In genomic region chr11:62542750-62543567, GRCh38 we compare ENCODE assay signal across 8 cellular contexts. TPM values are rescaled to one million over a fixed set of nuclear protein-coding genes. Genes with fewer than 3 reads are reported as not detected.
DNase-seq lines count a peak whose midpoint lies in the region; ATAC-seq, FAIRE-seq and TF ChIP-seq lines count a peak whose summit lies in the region.

No MANE protein-coding gene starts in this region.

- H3K27me3 Mint-ChIP-seq in WTC11 (ENCODE audit: low read depth): peaks cover 65% of the 10 kb centered on the region

- POLR2A ChIA-PET in WTC11 (lab: Charles Lee): interaction anchor here (0.6 to 2.0 kb wide), 11 partner anchors 9 to 406 kb away, joined by 3 to 18 read pairs (median 5); partner anchors contain the start of genes C11orf98, CSKMT, EEF1G and TUT1

- peaks cover 85% of the 10 kb centered on the region for H3K79me2 ChIP-seq in keratinocyte (ENCODE audit: control insufficient read depth, insufficient read depth, low read length)

- H3K4me1 ChIP-seq in BE2C: peaks cover 14% of the 10 kb centered on the region
- H3K4me1 ChIP-seq in keratinocyte (ENCODE audit: control insufficient read depth, extremely low read depth, insufficient read depth, low read length): peaks cover 60% of the 10 kb centered on the region

- TF ChIP-seq CTCF in BE2C (IDR thresholded peaks at IDR 0.05; ENCODE audit: low read depth, low read length): peak; percentile 72
- TF ChIP-seq CTCF in WTC11 (IDR thresholded peaks at IDR 0.05): peak; percentile 99
- TF ChIP-seq CTCF in keratinocyte (optimal IDR thresholded peaks at IDR 0.05 in 1 of 3, IDR thresholded peaks at IDR 0.05 in 1 of 3, conservative IDR thresholded peaks at IDR 0.05 in 1 of 3; ENCODE audit: extremely low read depth in 1 of 3, insufficient read depth in 2 of 3, low read length in 3 of 3): peak in 2 of 3 experiments; percentile 90 to 99

- peak; percentile 84 for FAIRE-seq in keratinocyte (lab: Jason Lieb, UNC)

- no peaks in the 10 kb centered on the region for H3K9me3 Mint-ChIP-seq in WTC11

- H3K9me1 ChIP-seq in keratinocyte (ENCODE audit: control insufficient read depth, extremely low read depth, insufficient read depth, low read length): peaks cover 10% of the 10 kb centered on the region

- H3K4me3 ChIP-seq in BE2C (ENCODE audit: low read depth, low read length) (no peak overlapping the region), keratinocyte (ENCODE audit: control insufficient read depth in 2 of 3, extremely low read depth in 1 of 3, insufficient read depth in 2 of 3, low read depth in 1 of 3, low read length in 3 of 3) (peak overlapping the region; percentile 86 to 100 (median 89))

- peak overlapping the region; percentile 94 for H3K27ac ChIP-seq in keratinocyte (ENCODE audit: control insufficient read depth, insufficient read depth, low read length)

- H3K27me3 ChIP-seq in BE2C (peaks cover 6% of the 10 kb centered on the region; the same call in 1 of the 2 replicates), keratinocyte (ENCODE audit: control insufficient read depth, extremely low read depth, insufficient read depth, low read length) (no peaks in the 10 kb centered on the region)

- H2AFZ ChIP-seq in keratinocyte (ENCODE audit: control insufficient read depth, low read length): no peak overlapping the region

- ATAC-seq in WTC11 (peak; percentile 51), HG03135 (IDR thresholded peaks at IDR 0.05; ENCODE audit: unreplicated experiment) (no peak)

- CTCF ChIA-PET in WTC11 (lab: Charles Lee): interaction anchor here (0.5 to 13.3 kb wide), 72 partner anchors 9 to 708 kb away, joined by 3 to 552 read pairs (median 8); partner anchors contain the start of genes ASRGL1, B3GAT3, BSCL2 and EEF1G

- H3K27ac Mint-ChIP-seq in WTC11: no peak overlapping the region

- dilution Hi-C loops in keratinocyte (cut with MboI; ENCODE audit: extremely low pct_ligation_motif_present, low sequenced_read_pairs): no loop called here

- H3K9me3 ChIP-seq in BE2C (no peaks in the 10 kb centered on the region), keratinocyte (ENCODE audit: control insufficient read depth, low read depth, low read length) (no peaks in the 10 kb centered on the region)

- H3K4me3 Mint-ChIP-seq in WTC11: peak overlapping the region; percentile 52

- H4K20me1 ChIP-seq in keratinocyte (ENCODE audit: control insufficient read depth, extremely low read depth, insufficient read depth, low read length): peaks cover 48% of the 10 kb centered on the region

- H3K4me1 Mint-ChIP-seq in WTC11: peaks cover 46% of the 10 kb centered on the region

- peak; percentile 69 for DNase-seq in BE2C
- DNase-seq in GM19240 (ENCODE audit: insufficient read length, low spot score): peak; percentile 61
- DNase-seq in NCI-H2107 (lab: John Stamatoyannopoulos, UW): peak; percentile 70
- peak; percentile 90 for DNase-seq in WTC11 (ENCODE audit: low spot score)
- DNase-seq in central memory CD4-positive, alpha-beta T cell: peak; percentile 62
- DNase-seq in keratinocyte (ENCODE audit: low read depth, low spot score): no peak
- peak; percentile 42 to 72 for DNase-seq in stimulated activated CD4-positive, alpha-beta T cell treated with anti-CD3 and anti-CD28 coated beads, Interleukin-15, amount 100 ng/mL, for 1 hour (ENCODE audit: low read depth in 1 of 2, low spot score in 1 of 2)

- H3K9ac ChIP-seq in keratinocyte (ENCODE audit: control insufficient read depth, extremely low read depth, insufficient read depth, low read length): peak overlapping the region; percentile 93

- no peaks in the 10 kb centered on the region for H3K36me3 Mint-ChIP-seq in WTC11

- no peaks in the 10 kb centered on the region for H3K36me3 ChIP-seq in BE2C
- H3K36me3 ChIP-seq in keratinocyte (ENCODE audit: control insufficient read depth in 2 of 2, extremely low read depth in 1 of 2, insufficient read depth in 2 of 2, low read length in 2 of 2): peaks cover 18 to 33% of the 10 kb centered on the region in 2 experiments

- H3K4me2 ChIP-seq in keratinocyte (ENCODE audit: control insufficient read depth, extremely low read depth, insufficient read depth, low read depth, low read length): peak overlapping the region; percentile 98

TF ChIP-seq in WTC11, 78 proteins besides CTCF, POLR2A, EP300 and RAD21:
- TF ChIP-seq ZNF121 (CRISPR knock-in tag; IDR thresholded peaks at IDR 0.05) (no peak), ETV6 (CRISPR knock-in tag; IDR thresholded peaks at IDR 0.05) (0 out of 2 replicates have a peak, but pooled peaks have one; percentile 14), ZNF263 (CRISPR knock-in tag; IDR thresholded peaks at IDR 0.05; ENCODE audit: low read depth) (no peak), CREM (CRISPR knock-in tag; IDR thresholded peaks at IDR 0.05) (no peak), USF1 (CRISPR knock-in tag; IDR thresholded peaks at IDR 0.05) (no peak), ZNF138 (CRISPR knock-in tag; conservative IDR thresholded peaks at IDR 0.05) (no peak), MYBL2 (CRISPR knock-in tag; IDR thresholded peaks at IDR 0.05) (no peak), MXD4 (CRISPR knock-in tag; IDR thresholded peaks at IDR 0.05; ENCODE audit: borderline replicate concordance) (no peak), SP1 (CRISPR knock-in tag; conservative IDR thresholded peaks at IDR 0.05) (0 out of 2 replicates have a peak, but pooled peaks have one; percentile 55), SOX15 (CRISPR knock-in tag; IDR thresholded peaks at IDR 0.05) (no peak)
- TF ChIP-seq, protein P1, sequence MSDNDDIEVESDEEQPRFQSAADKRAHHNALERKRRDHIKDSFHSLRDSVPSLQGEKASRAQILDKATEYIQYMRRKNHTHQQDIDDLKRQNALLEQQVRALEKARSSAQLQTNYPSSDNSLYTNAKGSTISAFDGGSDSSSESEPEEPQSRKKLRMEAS (CRISPR knock-in tag; IDR thresholded peaks at IDR 0.05): 0 out of 2 replicates have a peak, but pooled peaks have one; percentile 43

RNA-seq across cellular contexts. Expression of gene AHNAK, which starts 3.6 kb away (rescaled TPM):
- 7.4 TPM for polyA plus RNA-seq in BE2C (2012; ENCODE audit: insufficient read depth, insufficient read length, low read depth)
- total RNA-seq in WTC11 (2021): 10.9 to 21.0 TPM (median 11.5 TPM) in 3 replicates
- 195 to 220 TPM (median 207 TPM) in 3 replicates for polyA plus RNA-seq in keratinocyte
- polyA plus RNA-seq in keratinocyte (2011; ENCODE audit: low read depth): 177 TPM
- polyA plus RNA-seq in keratinocyte (2011; cell fraction: cytosol; rRNA removed): 69.0 and 81.5 TPM in 2 replicates
- polyA plus RNA-seq in keratinocyte (2011; cell fraction: nucleus; rRNA removed): 933 and 1,273 TPM in 2 replicates
- polyA plus RNA-seq in keratinocyte (2012; ENCODE audit: low replicate concordance): 296 and 367 TPM in 2 replicates
- 503 to 1,127 TPM (median 686 TPM) in 3 replicates for polyA minus RNA-seq in keratinocyte
- polyA minus RNA-seq in keratinocyte (2011; cell fraction: cytosol; rRNA and poly(A)+ RNA removed): 209 TPM
- 2,164 and 3,990 TPM in 2 replicates for polyA minus RNA-seq in keratinocyte (2011; cell fraction: nucleus; rRNA and poly(A)+ RNA removed)

RNA-seq across cellular contexts. Expression of gene EEF1G, which starts 30.7 kb away (rescaled TPM):
- polyA plus RNA-seq in BE2C (2012; ENCODE audit: insufficient read depth, insufficient read length, low read depth): 578 TPM
- 1,667 to 1,857 TPM (median 1,846 TPM) in 3 replicates for total RNA-seq in WTC11 (2021)
- polyA plus RNA-seq in keratinocyte: 1,553 to 1,943 TPM (median 1,735 TPM) in 3 replicates
- 533 TPM for polyA plus RNA-seq in keratinocyte (2011; ENCODE audit: low read depth)
- polyA plus RNA-seq in keratinocyte (2011; cell fraction: cytosol; rRNA removed): 1,489 and 2,026 TPM in 2 replicates
- polyA plus RNA-seq in keratinocyte (2011; cell fraction: nucleus; rRNA removed): 533 and 561 TPM in 2 replicates
- polyA plus RNA-seq in keratinocyte (2012; ENCODE audit: low replicate concordance): 1,577 and 1,717 TPM in 2 replicates
- 1,076 to 1,632 TPM (median 1,456 TPM) in 3 replicates for polyA minus RNA-seq in keratinocyte
- 1,594 TPM for polyA minus RNA-seq in keratinocyte (2011; cell fraction: cytosol; rRNA and poly(A)+ RNA removed)
- polyA minus RNA-seq in keratinocyte (2011; cell fraction: nucleus; rRNA and poly(A)+ RNA removed): 251 and 310 TPM in 2 replicates

RNA-seq across cellular contexts. Expression of gene TUT1, which starts 48.4 kb away (rescaled TPM):
- 61.8 TPM for polyA plus RNA-seq in BE2C (2012; ENCODE audit: insufficient read depth, insufficient read length, low read depth)
- total RNA-seq in WTC11 (2021): 35.3 to 40.0 TPM (median 37.3 TPM) in 3 replicates
- polyA plus RNA-seq in keratinocyte: 10.1 to 12.3 TPM (median 10.5 TPM) in 3 replicates
- polyA plus RNA-seq in keratinocyte (2011; ENCODE audit: low read depth): 4.3 TPM
- 4.7 and 7.8 TPM in 2 replicates for polyA plus RNA-seq in keratinocyte (2011; cell fraction: cytosol; rRNA removed)
- 31.6 and 35.4 TPM in 2 replicates for polyA plus RNA-seq in keratinocyte (2011; cell fraction: nucleus; rRNA removed)
- 10.6 and 11.7 TPM in 2 replicates for polyA plus RNA-seq in keratinocyte (2012; ENCODE audit: low replicate concordance)
- polyA minus RNA-seq in keratinocyte: 5.7 to 10.8 TPM (median 9.4 TPM) in 3 replicates
- 7.5 TPM for polyA minus RNA-seq in keratinocyte (2011; cell fraction: cytosol; rRNA and poly(A)+ RNA removed)
- 9.0 and 14.4 TPM in 2 replicates for polyA minus RNA-seq in keratinocyte (2011; cell fraction: nucleus; rRNA and poly(A)+ RNA removed)

RNA-seq across cellular contexts. Expression of gene MTA2, which starts 58.7 kb away (rescaled TPM):
- 83.3 TPM for polyA plus RNA-seq in BE2C (2012; ENCODE audit: insufficient read depth, insufficient read length, low read depth)
- total RNA-seq in WTC11 (2021): 101 to 115 TPM (median 103 TPM) in 3 replicates
- 29.4 to 44.3 TPM (median 39.7 TPM) in 3 replicates for polyA plus RNA-seq in keratinocyte
- polyA plus RNA-seq in keratinocyte (2011; ENCODE audit: low read depth): 36.0 TPM
- polyA plus RNA-seq in keratinocyte (2011; cell fraction: cytosol; rRNA removed): 25.2 and 30.6 TPM in 2 replicates
- 65.7 and 66.8 TPM in 2 replicates for polyA plus RNA-seq in keratinocyte (2011; cell fraction: nucleus; rRNA removed)
- 49.0 and 96.6 TPM in 2 replicates for polyA plus RNA-seq in keratinocyte (2012; ENCODE audit: low replicate concordance)
- 56.3 to 107 TPM (median 107 TPM) in 3 replicates for polyA minus RNA-seq in keratinocyte
- polyA minus RNA-seq in keratinocyte (2011; cell fraction: cytosol; rRNA and poly(A)+ RNA removed): 43.5 TPM
- 43.9 and 54.5 TPM in 2 replicates for polyA minus RNA-seq in keratinocyte (2011; cell fraction: nucleus; rRNA and poly(A)+ RNA removed)
